ENCODE assay signal across 8 cellular contexts in the genomic region with DNA sequence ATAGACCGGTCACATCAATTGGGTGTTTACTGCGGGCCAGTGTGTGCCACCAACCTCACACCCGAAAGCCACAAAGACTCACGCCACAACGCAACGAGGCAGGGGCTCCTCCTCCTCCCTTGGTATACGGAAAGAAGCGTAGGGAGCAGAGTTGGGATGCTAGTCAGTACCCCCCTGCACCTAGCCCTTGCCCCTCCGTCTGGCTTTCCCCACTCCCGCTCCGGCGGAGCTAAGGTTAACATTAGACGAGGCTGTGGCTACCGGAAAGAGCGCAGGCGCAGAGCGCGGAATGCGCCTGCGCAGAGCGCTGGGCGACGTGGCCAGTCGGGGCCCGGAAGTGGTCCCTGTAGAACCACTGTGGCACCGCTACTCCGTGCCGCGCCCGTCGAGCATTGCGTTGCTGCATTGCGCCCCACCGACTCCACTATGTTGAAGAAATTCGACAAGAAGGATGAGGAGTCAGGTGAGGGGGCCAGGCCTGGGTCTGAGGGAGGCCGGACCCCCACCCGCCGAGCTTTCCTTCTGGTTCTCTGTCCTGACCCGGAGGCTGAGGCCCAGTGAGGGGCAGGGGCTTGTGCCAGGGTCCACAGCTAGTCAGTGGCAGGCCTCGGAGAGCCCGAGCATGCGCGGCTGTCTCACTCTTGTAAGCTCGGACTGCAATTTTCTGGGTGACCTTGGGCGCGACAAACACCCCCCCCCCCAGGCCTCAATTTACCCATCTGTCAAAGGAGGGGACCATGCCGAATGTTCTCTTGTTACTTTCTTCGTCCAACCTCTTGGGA. TPM values are rescaled to one million over a fixed set of nuclear protein-coding genes. Genes with fewer than 3 reads are reported as not detected.
A peak's percentile ranks its signal among the peaks of the same experiment; 100 is the strongest.
DNase-seq lines count a peak whose midpoint lies in the region; ATAC-seq and TF ChIP-seq lines count a peak whose summit lies in the region.

A gene with protein sequence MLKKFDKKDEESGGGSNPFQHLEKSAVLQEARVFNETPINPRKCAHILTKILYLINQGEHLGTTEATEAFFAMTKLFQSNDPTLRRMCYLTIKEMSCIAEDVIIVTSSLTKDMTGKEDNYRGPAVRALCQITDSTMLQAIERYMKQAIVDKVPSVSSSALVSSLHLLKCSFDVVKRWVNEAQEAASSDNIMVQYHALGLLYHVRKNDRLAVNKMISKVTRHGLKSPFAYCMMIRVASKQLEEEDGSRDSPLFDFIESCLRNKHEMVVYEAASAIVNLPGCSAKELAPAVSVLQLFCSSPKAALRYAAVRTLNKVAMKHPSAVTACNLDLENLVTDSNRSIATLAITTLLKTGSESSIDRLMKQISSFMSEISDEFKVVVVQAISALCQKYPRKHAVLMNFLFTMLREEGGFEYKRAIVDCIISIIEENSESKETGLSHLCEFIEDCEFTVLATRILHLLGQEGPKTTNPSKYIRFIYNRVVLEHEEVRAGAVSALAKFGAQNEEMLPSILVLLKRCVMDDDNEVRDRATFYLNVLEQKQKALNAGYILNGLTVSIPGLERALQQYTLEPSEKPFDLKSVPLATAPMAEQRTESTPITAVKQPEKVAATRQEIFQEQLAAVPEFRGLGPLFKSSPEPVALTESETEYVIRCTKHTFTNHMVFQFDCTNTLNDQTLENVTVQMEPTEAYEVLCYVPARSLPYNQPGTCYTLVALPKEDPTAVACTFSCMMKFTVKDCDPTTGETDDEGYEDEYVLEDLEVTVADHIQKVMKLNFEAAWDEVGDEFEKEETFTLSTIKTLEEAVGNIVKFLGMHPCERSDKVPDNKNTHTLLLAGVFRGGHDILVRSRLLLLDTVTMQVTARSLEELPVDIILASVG (plus strand): TSS at position 323 of the 782 bp plus-strand sequence. CDS start 104 bp downstream, at position 427.

- peaks cover 8 to 39% of the 10 kb centered on the region in 2 donors for H3K36me3 ChIP-seq in left lung

- peaks cover 26 to 56% of the 10 kb centered on the region in 2 donors for H3K4me1 ChIP-seq in left lung

- peak; percentile 80 for ATAC-seq in GM19395 (IDR thresholded peaks at IDR 0.05; ENCODE audit: unreplicated experiment)
- peak; percentile 88 for ATAC-seq in HG03565 (IDR thresholded peaks at IDR 0.05; ENCODE audit: unreplicated experiment)
- ATAC-seq in left lung = peak; percentile 89

- no peak for TF ChIP-seq CTCF in C4-2B (conservative IDR thresholded peaks at IDR 0.05)
- TF ChIP-seq CTCF in left lung (IDR thresholded peaks at IDR 0.05) = no peak

- peak within 1 kb of the TSS; percentile 89 to 99 for H3K4me3 ChIP-seq in left lung

- peak within 1 kb of the TSS; percentile 98 for H3K27ac ChIP-seq in C4-2B
- H3K27ac ChIP-seq in left lung = peak within 1 kb of the TSS; percentile 87 to 92

- H3K9me3 ChIP-seq in left lung = no peaks in the 10 kb centered on the region

- DNase-seq in NCI-H774 (lab: John Stamatoyannopoulos, UW) (peak; percentile 88), dedifferentiated amniotic fluid mesenchymal stem cell (ENCODE audit: extremely low spot score) (peak; percentile 71), left lung (peak; percentile 85 to 95)
- peak; percentile 75 to 79 for DNase-seq in activated CD4-positive, alpha-beta T cell treated with anti-CD3 and anti-CD28 coated beads, Interleukin-2, amount 50 U/mL, for 24 hours (ENCODE audit: low read depth in 1 of 2, low spot score in 1 of 2)
- DNase-seq in stimulated activated CD4-positive, alpha-beta T cell treated with anti-CD3 and anti-CD28 coated beads, Interleukin-2, amount 100 ng/mL, for 4 hours (ENCODE audit: low read depth) = peak; percentile 78

- intact Hi-C loops in left lung (cut with DNase I) = loop anchor here in 1 of 2 donors (5.0 to 10.0 kb wide), 2 partner anchors 195 to 282 kb away; no protein-coding TSS in a partner anchor

- no peaks in the 10 kb centered on the region for H3K27me3 ChIP-seq in left lung

RNA-seq across cellular contexts. Expression of the gene that starts here (rescaled TPM):
- 100 to 1,000 TPM; 211 to 231 TPM for total RNA-seq in left lung

Comparison
In these comparisons a context has a peak if more than half of its experiments do, and no peak if none do; other contexts are left out.
1. Peak in every context shown above with its lines: DNase-seq, ATAC-seq, H3K4me3 ChIP-seq and H3K27ac ChIP-seq.